8 cellular contexts compared by ENCODE assay signal in genomic region chr14:56117765-56118610, GRCh38. TPM values are rescaled to one million over a fixed set of nuclear protein-coding genes. Genes with fewer than 3 reads are reported as not detected.
DNase-seq lines count a peak whose midpoint lies in the region; ATAC-seq and TF ChIP-seq lines count a peak whose summit lies in the region.

Gene PELI2, plus strand, starts transcription at chr14:56118411. Its CDS starts 250 bp downstream, at chr14:56118661.

- peak; percentile 77 for ATAC-seq in GM19452 (IDR thresholded peaks at IDR 0.05; ENCODE audit: unreplicated experiment)

- H3K27me3 ChIP-seq in BJ (ENCODE audit: control insufficient read depth, insufficient read depth, low read length) (peaks cover 4% of the 10 kb centered on the region), NT2/D1 (ENCODE audit: insufficient read depth, insufficient read length) (peaks cover 27% of the 10 kb centered on the region)

- DNase-seq in BJ (ENCODE audit: low read depth) (no peak), HK-2 (ENCODE audit: unreplicated experiment) (peak; percentile 60), NT2/D1 (ENCODE audit: low read depth, low spot score) (no peak), midbrain (lab: John Stamatoyannopoulos, UW) (peak; percentile 83)
- DNase-seq in activated CD8-positive, alpha-beta memory T cell treated with anti-CD3 and anti-CD28 coated beads, Interleukin-2, amount 50 U/mL, for 48 hours = peak; percentile 83
- DNase-seq in stimulated activated CD8-positive, alpha-beta memory T cell treated with anti-CD3 and anti-CD28 coated beads, Interleukin-15, amount 100 ng/mL, for 4 hours (ENCODE audit: low read depth in 2 of 2) = peak; percentile 60 to 69

- in situ Hi-C loops in endometrial microvascular endothelial cells (cut with HindIII; ENCODE audit: inconsistent ontology term, low pct_unique_long_range_greater_than_20kb, low sequenced_read_pairs) = no loop called here

- peak within 1 kb of the TSS; percentile 81 for H3K9ac ChIP-seq in NT2/D1 (ENCODE audit: insufficient read length, low read depth)

- H3K9me3 ChIP-seq in NT2/D1 (ENCODE audit: insufficient read depth, low read length) = no peaks in the 10 kb centered on the region

- POLR2A ChIA-PET in BJ (lab: Charles Lee) = no interaction called here

- CTCF ChIA-PET in BJ (lab: Yijun Ruan, JAX) = interaction anchor here (0.6 to 3.0 kb wide), 4 partner anchors 42 to 222 kb away, joined by 4 to 11 read pairs (median 4); no protein-coding TSS in a partner anchor

- peak; percentile 8; the same call in 1 of the 2 replicates for TF ChIP-seq CTCF in BJ (IDR thresholded peaks at IDR 0.05; ENCODE audit: insufficient read depth, low read depth, low read length)

- no peaks in the 10 kb centered on the region for H3K36me3 ChIP-seq in BJ (ENCODE audit: control insufficient read depth, insufficient read depth, low read length)
- no peaks in the 10 kb centered on the region for H3K36me3 ChIP-seq in NT2/D1 (ENCODE audit: insufficient read depth, insufficient read length, low read length)

- H3K4me3 ChIP-seq in BJ (ENCODE audit: low read depth, low read length) = peak within 1 kb of the TSS; percentile 51
- H3K4me3 ChIP-seq in NT2/D1 (ENCODE audit: insufficient read length, low read depth) = peak within 1 kb of the TSS; percentile 61

- H3K4me1 ChIP-seq in NT2/D1 (ENCODE audit: insufficient read depth, insufficient read length) = no peaks in the 10 kb centered on the region

RNA-seq across cellular contexts. Expression of gene PELI2, which starts in this region (rescaled TPM):
- polyA plus RNA-seq in BJ (2011; rRNA removed) = 8.5 and 10.5 TPM in 2 replicates
- polyA minus RNA-seq in BJ (2011; rRNA and poly(A)+ RNA removed) = 19.4 and 28.1 TPM in 2 replicates
- total RNA-seq in endometrial microvascular endothelial cells (ENCODE audit: inconsistent ontology term) = 11.9 TPM

Comparison
In these comparisons a context has a peak if more than half of its experiments do, and no peak if none do; other contexts are left out.
1. DNase-seq: peak in HK-2 (single experiment), activated CD8-positive, alpha-beta memory T cell treated with anti-CD3 and anti-CD28 coated beads, Interleukin-2, amount 50 U/mL, for 48 hours (single experiment), midbrain (single experiment) and stimulated activated CD8-positive, alpha-beta memory T cell treated with anti-CD3 and anti-CD28 coated beads, Interleukin-15, amount 100 ng/mL, for 4 hours (2 of 2); none in BJ (single experiment) and NT2/D1 (single experiment).